In the genomic region with DNA sequence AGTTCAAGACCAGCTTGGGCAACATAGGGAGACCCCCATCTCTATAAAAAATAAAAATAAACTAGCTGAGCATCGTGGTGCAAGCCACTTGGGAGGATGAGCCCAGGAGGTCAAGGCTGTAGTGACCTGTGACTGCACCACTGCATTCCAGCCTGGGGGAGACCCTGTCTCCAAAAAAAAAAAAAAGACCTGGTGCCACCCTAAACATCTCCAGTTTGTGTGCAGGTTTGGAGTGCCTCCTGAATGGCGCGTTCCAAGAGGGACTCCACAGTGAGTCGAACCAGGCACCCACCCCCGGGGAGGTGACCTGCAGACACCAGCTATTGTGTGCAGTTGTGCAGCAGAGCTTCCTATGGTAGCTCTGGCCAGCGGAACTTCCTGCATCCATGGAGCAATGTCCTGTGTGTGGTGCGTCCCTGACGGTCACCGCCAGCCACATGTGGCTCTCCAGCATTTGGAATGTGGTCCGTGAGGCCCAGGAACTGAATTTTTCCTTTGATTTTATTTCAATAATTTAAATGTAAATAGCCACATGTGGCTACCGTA, we compare ENCODE assay signal across 18 cellular contexts.
DNase-seq lines count a peak whose midpoint lies in the region; ATAC-seq, FAIRE-seq and TF ChIP-seq lines count a peak whose summit lies in the region.
"Had no signal": no experiment of that assay in that cellular context is flagged by ENCODE, and none has a peak within 500 bp of the region (broad histone marks: within the 10 kb centered on the region; RNA-seq: fewer than 3 reads in every experiment).

No MANE protein-coding gene starts in this region.

- H2AFZ ChIP-seq in K562 (ENCODE audit: low read depth, low read length) (no peak overlapping the region), H1 (ENCODE audit: low read length) (no peak overlapping the region)

- ATAC-seq in left ventricle myocardium superior: peak; percentile 41
- no peak for ATAC-seq in right cardiac atrium
- ATAC-seq in K562: no peak
- no peak for ATAC-seq in GM18517 (IDR thresholded peaks at IDR 0.05; ENCODE audit: unreplicated experiment)
- ATAC-seq: CD8-positive, alpha-beta T cell; GM12878 had no signal

- H4K20me1 ChIP-seq in K562 (replicated peaks; ENCODE audit: control insufficient read depth, insufficient read depth, low read length) (no peaks in the 10 kb centered on the region), H1 (replicated peaks in 1 of 2; ENCODE audit: control insufficient read depth in 1 of 2, insufficient read depth in 2 of 2, low read length in 2 of 2) (no peaks in the 10 kb centered on the region)

- no peak overlapping the region for H2BK5ac ChIP-seq in H1 (ENCODE audit: low read depth, low read length)

- H3K4ac ChIP-seq in H1 (replicated peaks; ENCODE audit: insufficient read length, low read depth, low read length): no peak overlapping the region

- H2BK15ac ChIP-seq in H1 (ENCODE audit: low read length): no peak overlapping the region

- TF ChIP-seq EP300 in K562 (IDR thresholded peaks at IDR 0.05; ENCODE audit: low read length) (no peak), H1 (IDR thresholded peaks at IDR 0.05; ENCODE audit: borderline replicate concordance in 1 of 2, low read depth in 2 of 2, low read length in 2 of 2) (no peak)

- H3K18ac ChIP-seq in H1 (ENCODE audit: extremely low read depth, low read length): peak overlapping the region; percentile 56; the same call in 1 of the 2 replicates

- H3K9ac ChIP-seq in K562 (ENCODE audit: insufficient read depth in 1 of 2, low read depth in 2 of 2, low read length in 2 of 2) (no peak overlapping the region), H1 (replicated peaks in 1 of 4; ENCODE audit: extremely low read depth in 1 of 4, low read depth in 3 of 4, low read length in 3 of 4) (no peak overlapping the region)

- H3K4me2 ChIP-seq in K562 (ENCODE audit: insufficient read depth, low read length) (no peak overlapping the region), H1 (ENCODE audit: insufficient read depth in 1 of 2, low read depth in 2 of 2, low read length in 2 of 2) (no peak overlapping the region; a peak in 2 of 4 replicates)

- DNase-seq in left ventricle myocardium superior (no peak), right cardiac atrium (no peak), K562 (ENCODE audit: extremely low read depth in 1 of 4, low spot score in 3 of 4) (no peak), H1 (ENCODE audit: low read depth in 1 of 2, low spot score in 2 of 2) (no peak), middle frontal gyrus (ENCODE audit: extremely low spot score, low spot score) (no peak)
- DNase-seq: CD4-positive, CD25-positive, alpha-beta regulatory T cell; CD8-positive, alpha-beta T cell; DMS 273 treated with DMSO at 0.1 percent for 48 hours; DMS79; EL; GDM1; GOT3; H7; HCEC 1CT had no signal

- H3K9me1 ChIP-seq in K562 (ENCODE audit: control insufficient read depth, insufficient read depth, low read length): no peaks in the 10 kb centered on the region

- H3K27me3 ChIP-seq in right cardiac atrium (ENCODE audit: control insufficient read depth, insufficient read depth) (no peaks in the 10 kb centered on the region), K562 (ENCODE audit: control insufficient read depth in 2 of 2, insufficient read depth in 2 of 2, low read length in 2 of 2) (no peaks in the 10 kb centered on the region), H1 (replicated peaks in 1 of 4; ENCODE audit: control insufficient read depth in 3 of 4, extremely low read depth in 1 of 4, insufficient read depth in 3 of 4, low read length in 3 of 4) (no peaks in the 10 kb centered on the region; a peak in 1 of 7 replicates)

- H3K9me3 ChIP-seq in right cardiac atrium (ENCODE audit: control insufficient read depth, low read length) (no peaks in the 10 kb centered on the region), K562 (replicated peaks; ENCODE audit: control insufficient read depth, insufficient read depth, low read depth, low read length) (no peaks in the 10 kb centered on the region), H1 (ENCODE audit: insufficient read depth in 2 of 2, low read depth in 1 of 2, low read length in 1 of 2) (no peaks in the 10 kb centered on the region)

- H4K5ac ChIP-seq in H1 (ENCODE audit: insufficient read length, low read depth, low read length): no peak overlapping the region

- H3K27ac ChIP-seq in right cardiac atrium (ENCODE audit: low read length) (no peak overlapping the region), K562 (ENCODE audit: extremely low read depth, low read depth, low read length) (no peak overlapping the region), H1 (ENCODE audit: low read depth, low read length) (no peak overlapping the region)
- H3K27ac ChIP-seq: C4-2B had no signal

- H3K4me3 ChIP-seq in right cardiac atrium (ENCODE audit: low read length) (no peak overlapping the region), K562 (no peak overlapping the region), H1 (ENCODE audit: extremely low read depth in 1 of 4, insufficient read depth in 2 of 4, low read depth in 3 of 4, low read length in 4 of 4) (no peak overlapping the region)
- H3K4me3 ChIP-seq: GM12878 had no signal

- no peak for TF ChIP-seq RAD21 in K562 (CRISPR knock-in tag; conservative IDR thresholded peaks at IDR 0.05 in 1 of 2, IDR thresholded peaks at IDR 0.05 in 1 of 2)
- no peak for TF ChIP-seq RAD21 in H1 (IDR thresholded peaks at IDR 0.05 in 1 of 2, conservative IDR thresholded peaks at IDR 0.05 in 1 of 2; ENCODE audit: low read depth in 2 of 2, low read length in 2 of 2)

- WGBS in right cardiac atrium: 60% methylated on average over 11 of the region's 11 CpGs
- 74% methylated on average over 10 of the region's 11 CpGs for WGBS in K562 (ENCODE audit: insufficient coverage, low coverage, missing lambda C conversion rate)
- 74% methylated on average over 11 of the region's 11 CpGs; no CpG with 5 or more reads in 1 of the 2 experiments for WGBS in H1 (ENCODE audit: extremely low coverage in 1 of 2, insufficient coverage in 1 of 2, insufficient read length in 1 of 2, insufficient replicate concordance in 2 of 2, low coverage in 1 of 2, low lambda C conversion rate in 2 of 2, missing lambda C conversion rate in 1 of 2), 2 experiments

- in situ Hi-C loops in K562 (cut with MboI): no loop called here

- no peak overlapping the region for H3K56ac ChIP-seq in H1 (replicated peaks; ENCODE audit: insufficient read length, low read depth, low read length)

- H4K8ac ChIP-seq in H1 (ENCODE audit: extremely low read depth, insufficient read depth, low read length): no peak overlapping the region

- H2BK20ac ChIP-seq in H1 (ENCODE audit: low read length): no peak overlapping the region

- CTCF ChIA-PET in K562 (lab: Yijun Ruan, JAX; ENCODE audit: low intra/inter-chr PET ratio) (no interaction called here), H1 (lab: Charles Lee; ENCODE audit: partially characterized antibody) (interaction anchor here (0.5 to 7.3 kb wide), 18 partner anchors 10 to 224 kb away, joined by 3 to 77 read pairs (median 4); no protein-coding TSS in a partner anchor)

- no TSS peak for BruUV-seq in K562 (replicated peaks; lab: Mats Ljungman, UMichigan)

- H3K79me2 ChIP-seq in K562 (ENCODE audit: control insufficient read depth, insufficient read depth, low read length): no peaks in the 10 kb centered on the region
- H3K79me2 ChIP-seq in H1 (ENCODE audit: control insufficient read depth in 1 of 2, insufficient read depth in 2 of 2, low read length in 2 of 2): no peaks in the 10 kb centered on the region

- H2BK12ac ChIP-seq in H1 (ENCODE audit: low read depth, low read length): no peak overlapping the region

- TF ChIP-seq CTCF in K562 (IDR thresholded peaks at IDR 0.05 in 2 of 3, conservative IDR thresholded peaks at IDR 0.05 in 1 of 3; ENCODE audit: insufficient read depth in 2 of 3, low read depth in 1 of 3, low read length in 3 of 3) (no peak), H1 (IDR thresholded peaks at IDR 0.05; ENCODE audit: control extremely low read depth in 1 of 3, insufficient read depth in 1 of 3, low read depth in 1 of 3, low read length in 3 of 3) (no peak)

- H3K36me3 ChIP-seq in K562 (ENCODE audit: control insufficient read depth, insufficient read depth, low read length) (peaks cover 9% of the 10 kb centered on the region; the same call in 1 of the 3 replicates), H1 (ENCODE audit: control insufficient read depth in 2 of 4, insufficient read depth in 4 of 4, low read length in 3 of 4) (no peaks in the 10 kb centered on the region)

- no peak overlapping the region for H4K91ac ChIP-seq in H1 (replicated peaks; ENCODE audit: insufficient read length, low read length)

- no peak overlapping the region for H3K14ac ChIP-seq in H1 (ENCODE audit: insufficient read length)

- no peak overlapping the region for H2BK120ac ChIP-seq in H1 (replicated peaks; ENCODE audit: low read depth, low read length)

- no peak overlapping the region for H3K23ac ChIP-seq in H1 (ENCODE audit: insufficient read length)

- FAIRE-seq in K562 (lab: Jason Lieb, UNC) (peak; percentile 55), H1 (lab: Jason Lieb, UNC) (no peak)
- FAIRE-seq: D721Med, GM12878 had no signal

- POLR2A ChIA-PET in K562 (lab: Yijun Ruan, JAX): interaction anchor here (0.9 to 1.9 kb wide), 3 partner anchors 10 to 69 kb away, joined by 3 to 6 read pairs (median 3); no protein-coding TSS in a partner anchor
- POLR2A ChIA-PET in H1 (lab: Charles Lee; ENCODE audit: partially characterized antibody): interaction anchor here (0.9 to 1.2 kb wide), 2 partner anchors 9 to 10 kb away, joined by 3 to 5 read pairs; no protein-coding TSS in a partner anchor

- TF ChIP-seq POLR2A in K562 (conservative IDR thresholded peaks at IDR 0.05): no peak
- TF ChIP-seq POLR2A in H1 (IDR thresholded peaks at IDR 0.05; ENCODE audit: control extremely low read depth in 1 of 2, low read depth in 2 of 2, low read length in 2 of 2): no peak

- intact Hi-C loops in left ventricle myocardium superior (cut with micrococcal nuclease) (no loop called here), right cardiac atrium (cut with DNase I) (no loop called here), K562 (cut with micrococcal nuclease) (no loop called here)

- peak overlapping the region; percentile 65; the same call in 1 of the 2 replicates for H2AK5ac ChIP-seq in H1 (ENCODE audit: low read depth, low read length)

- H3K79me1 ChIP-seq in H1 (ENCODE audit: low read depth, low read length): no peaks in the 10 kb centered on the region; the same call in none of the 2 replicates

- H3K4me1 ChIP-seq in right cardiac atrium (ENCODE audit: control insufficient read depth, insufficient read depth, low read length) (peaks cover 2% of the 10 kb centered on the region), K562 (replicated peaks in 1 of 2; ENCODE audit: control insufficient read depth in 2 of 2, insufficient read depth in 2 of 2, low read length in 2 of 2) (peaks cover 0 to 65% of the 10 kb centered on the region in 2 experiments; a peak in 2 of 5 replicates), H1 (replicated peaks in 1 of 4; ENCODE audit: control insufficient read depth in 3 of 4, insufficient read depth in 4 of 4, low read length in 3 of 4) (peaks cover 2 to 18% (median 12%) of the 10 kb centered on the region in 4 experiments; a peak in 6 of 7 replicates)

- H3K23me2 ChIP-seq in H1 (ENCODE audit: low read depth, low read length): no peaks in the 10 kb centered on the region

TF ChIP-seq in K562, 482 proteins besides CTCF, POLR2A, EP300 and RAD21 (continues in another document):
- TF ChIP-seq HDGF (IDR thresholded peaks at IDR 0.05): no peak

TF ChIP-seq in H1, 55 proteins besides CTCF, POLR2A, EP300 and RAD21 (continues in another document):
- TF ChIP-seq RNF2 (IDR thresholded peaks at IDR 0.05; ENCODE audit: borderline replicate concordance, low read depth, low read length, missing control alignments, poor library complexity, severe bottlenecking): no peak
